1 cellular context compared by ENCODE assay signal in the genomic region with DNA sequence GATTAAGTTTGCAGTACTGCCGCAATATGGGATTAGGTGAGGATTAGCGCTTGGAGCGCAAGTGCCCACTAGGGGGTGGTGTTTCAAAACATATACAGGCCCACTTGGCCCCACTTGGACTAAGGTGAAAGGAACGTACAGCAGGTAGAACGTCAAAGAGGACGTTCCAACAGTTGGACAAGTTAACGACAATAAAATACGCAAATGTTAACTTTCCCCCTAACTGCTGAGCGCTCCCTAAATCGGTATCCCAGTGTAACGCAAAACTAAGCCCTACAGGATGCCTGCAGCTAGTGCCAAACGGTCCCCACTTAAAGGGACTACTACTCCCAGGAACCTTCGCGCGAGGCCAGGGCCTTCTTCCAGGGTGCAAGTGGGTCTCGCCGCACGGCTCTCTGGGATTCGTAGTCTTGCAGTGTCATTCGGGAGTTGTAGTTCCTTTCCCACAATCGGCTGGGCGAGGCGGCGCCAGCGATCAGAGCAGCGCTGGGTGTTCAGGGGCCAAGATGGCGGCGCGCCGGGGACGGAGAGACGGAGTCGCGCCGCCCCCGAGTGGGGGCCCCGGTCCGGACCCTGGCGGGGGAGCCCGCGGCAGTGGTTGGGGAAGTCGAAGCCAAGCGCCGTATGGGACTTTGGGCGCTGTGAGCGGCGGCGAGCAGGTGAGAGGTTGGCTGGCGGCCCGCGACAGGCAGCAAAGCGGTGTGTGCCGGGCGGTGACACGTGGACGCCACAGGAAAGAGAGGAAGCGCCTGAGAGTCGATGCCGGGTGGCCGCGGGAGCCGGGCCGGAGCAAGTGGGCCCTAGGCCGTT.
A peak's percentile ranks its signal among the peaks of the same experiment; 100 is the strongest.
TF ChIP-seq lines count a peak whose summit lies in the region.

Gene PPRC1 (plus strand): TSS at position 478 of the 810 bp plus-strand sequence. CDS start 29 bp downstream, at position 507.

TF ChIP-seq in HepG2, 621 proteins besides CTCF, POLR2A, EP300 and RAD21 (continued from another document and continues in another):
- TF ChIP-seq NRL (CRISPR knock-in tag; IDR thresholded peaks at IDR 0.05; ENCODE audit: borderline replicate concordance): peak; percentile 30; the same call in 1 of the 2 replicates
- 0 out of 2 replicates have a peak, but pooled peaks have one; percentile 11 for TF ChIP-seq SP5 (CRISPR knock-in tag; IDR thresholded peaks at IDR 0.05; ENCODE audit: borderline replicate concordance, low read depth)
- TF ChIP-seq CCAR2 (optimal IDR thresholded peaks at IDR 0.05; ENCODE audit: low read depth, low read length): no peak
- peak; percentile 17; the same call in 1 of the 2 replicates for TF ChIP-seq BRD4 (CRISPR knock-in tag; IDR thresholded peaks at IDR 0.05)
- no peak for TF ChIP-seq ZFP37 (CRISPR knock-in tag; IDR thresholded peaks at IDR 0.05; ENCODE audit: borderline replicate concordance)
- no peak for TF ChIP-seq MBD4 (IDR thresholded peaks at IDR 0.05; ENCODE audit: borderline replicate concordance, low read length)
- TF ChIP-seq XRCC5 (optimal IDR thresholded peaks at IDR 0.05; ENCODE audit: low read length): peak; percentile 70
- TF ChIP-seq, protein P1, sequence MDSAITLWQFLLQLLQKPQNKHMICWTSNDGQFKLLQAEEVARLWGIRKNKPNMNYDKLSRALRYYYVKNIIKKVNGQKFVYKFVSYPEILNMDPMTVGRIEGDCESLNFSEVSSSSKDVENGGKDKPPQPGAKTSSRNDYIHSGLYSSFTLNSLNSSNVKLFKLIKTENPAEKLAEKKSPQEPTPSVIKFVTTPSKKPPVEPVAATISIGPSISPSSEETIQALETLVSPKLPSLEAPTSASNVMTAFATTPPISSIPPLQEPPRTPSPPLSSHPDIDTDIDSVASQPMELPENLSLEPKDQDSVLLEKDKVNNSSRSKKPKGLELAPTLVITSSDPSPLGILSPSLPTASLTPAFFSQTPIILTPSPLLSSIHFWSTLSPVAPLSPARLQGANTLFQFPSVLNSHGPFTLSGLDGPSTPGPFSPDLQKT (CRISPR knock-in tag; IDR thresholded peaks at IDR 0.05; ENCODE audit: borderline replicate concordance): no peak
- TF ChIP-seq KAT8 (CRISPR knock-in tag; IDR thresholded peaks at IDR 0.05): peak; percentile 85
- TF ChIP-seq CEBPG (CRISPR knock-in tag; IDR thresholded peaks at IDR 0.05): peak; percentile 22
- no peak; the same call in 1 of the 2 replicates for TF ChIP-seq ZNF703 (CRISPR knock-in tag; IDR thresholded peaks at IDR 0.05; ENCODE audit: borderline replicate concordance)
- peak; percentile 59; the same call in 1 of the 2 replicates for TF ChIP-seq KMT2A (CRISPR knock-in tag; IDR thresholded peaks at IDR 0.05)
- TF ChIP-seq GRHL1 (CRISPR knock-in tag; conservative IDR thresholded peaks at IDR 0.05): no peak
- no peak for TF ChIP-seq GTF3A (CRISPR knock-in tag; conservative IDR thresholded peaks at IDR 0.05)
- 0 out of 2 replicates have a peak, but pooled peaks have one; percentile 19 for TF ChIP-seq RCOR2 (CRISPR knock-in tag; IDR thresholded peaks at IDR 0.05)
- peak; percentile 79; the same call in 1 of the 2 replicates for TF ChIP-seq ZNF350 (CRISPR knock-in tag; IDR thresholded peaks at IDR 0.05; ENCODE audit: borderline replicate concordance, low read depth)
- TF ChIP-seq ZNF614 (CRISPR knock-in tag; IDR thresholded peaks at IDR 0.05; ENCODE audit: borderline replicate concordance): peak; percentile 78; the same call in 1 of the 2 replicates
- TF ChIP-seq TP53 (CRISPR knock-in tag; conservative IDR thresholded peaks at IDR 0.05): no peak
- TF ChIP-seq ZFP36L2 (CRISPR knock-in tag; IDR thresholded peaks at IDR 0.05): peak; percentile 63; the same call in 1 of the 2 replicates
- no peak for TF ChIP-seq ZFP36 (IDR thresholded peaks at IDR 0.05; ENCODE audit: borderline replicate concordance, low read depth, low read length, partially characterized antibody)
- peak; percentile 70; the same call in 1 of the 2 replicates for TF ChIP-seq MAZ (IDR thresholded peaks at IDR 0.05; ENCODE audit: borderline replicate concordance, low read depth, low read length)
- no peak; the same call in 1 of the 2 replicates for TF ChIP-seq MAZ (CRISPR knock-in tag; IDR thresholded peaks at IDR 0.05; ENCODE audit: low read depth)
- TF ChIP-seq ONECUT2 (CRISPR knock-in tag; IDR thresholded peaks at IDR 0.05): no peak
- TF ChIP-seq SP4 (CRISPR knock-in tag; IDR thresholded peaks at IDR 0.05): peak; percentile 35; the same call in 1 of the 2 replicates
- TF ChIP-seq ZNF354B (CRISPR knock-in tag; IDR thresholded peaks at IDR 0.05): no peak
- TF ChIP-seq, protein P2, sequence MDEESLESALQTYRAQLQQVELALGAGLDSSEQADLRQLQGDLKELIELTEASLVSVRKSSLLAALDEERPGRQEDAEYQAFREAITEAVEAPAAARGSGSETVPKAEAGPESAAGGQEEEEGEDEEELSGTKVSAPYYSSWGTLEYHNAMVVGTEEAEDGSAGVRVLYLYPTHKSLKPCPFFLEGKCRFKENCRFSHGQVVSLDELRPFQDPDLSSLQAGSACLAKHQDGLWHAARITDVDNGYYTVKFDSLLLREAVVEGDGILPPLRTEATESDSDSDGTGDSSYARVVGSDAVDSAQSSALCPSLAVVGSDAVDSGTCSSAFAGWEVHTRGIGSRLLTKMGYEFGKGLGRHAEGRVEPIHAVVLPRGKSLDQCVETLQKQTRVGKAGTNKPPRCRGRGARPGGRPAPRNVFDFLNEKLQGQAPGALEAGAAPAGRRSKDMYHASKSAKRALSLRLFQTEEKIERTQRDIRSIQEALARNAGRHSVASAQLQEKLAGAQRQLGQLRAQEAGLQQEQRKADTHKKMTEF (CRISPR knock-in tag; IDR thresholded peaks at IDR 0.05): peak; percentile 96
- peak; percentile 30; the same call in 1 of the 2 replicates for TF ChIP-seq ETV5 (CRISPR knock-in tag; IDR thresholded peaks at IDR 0.05; ENCODE audit: borderline replicate concordance)
- TF ChIP-seq, protein P3, sequence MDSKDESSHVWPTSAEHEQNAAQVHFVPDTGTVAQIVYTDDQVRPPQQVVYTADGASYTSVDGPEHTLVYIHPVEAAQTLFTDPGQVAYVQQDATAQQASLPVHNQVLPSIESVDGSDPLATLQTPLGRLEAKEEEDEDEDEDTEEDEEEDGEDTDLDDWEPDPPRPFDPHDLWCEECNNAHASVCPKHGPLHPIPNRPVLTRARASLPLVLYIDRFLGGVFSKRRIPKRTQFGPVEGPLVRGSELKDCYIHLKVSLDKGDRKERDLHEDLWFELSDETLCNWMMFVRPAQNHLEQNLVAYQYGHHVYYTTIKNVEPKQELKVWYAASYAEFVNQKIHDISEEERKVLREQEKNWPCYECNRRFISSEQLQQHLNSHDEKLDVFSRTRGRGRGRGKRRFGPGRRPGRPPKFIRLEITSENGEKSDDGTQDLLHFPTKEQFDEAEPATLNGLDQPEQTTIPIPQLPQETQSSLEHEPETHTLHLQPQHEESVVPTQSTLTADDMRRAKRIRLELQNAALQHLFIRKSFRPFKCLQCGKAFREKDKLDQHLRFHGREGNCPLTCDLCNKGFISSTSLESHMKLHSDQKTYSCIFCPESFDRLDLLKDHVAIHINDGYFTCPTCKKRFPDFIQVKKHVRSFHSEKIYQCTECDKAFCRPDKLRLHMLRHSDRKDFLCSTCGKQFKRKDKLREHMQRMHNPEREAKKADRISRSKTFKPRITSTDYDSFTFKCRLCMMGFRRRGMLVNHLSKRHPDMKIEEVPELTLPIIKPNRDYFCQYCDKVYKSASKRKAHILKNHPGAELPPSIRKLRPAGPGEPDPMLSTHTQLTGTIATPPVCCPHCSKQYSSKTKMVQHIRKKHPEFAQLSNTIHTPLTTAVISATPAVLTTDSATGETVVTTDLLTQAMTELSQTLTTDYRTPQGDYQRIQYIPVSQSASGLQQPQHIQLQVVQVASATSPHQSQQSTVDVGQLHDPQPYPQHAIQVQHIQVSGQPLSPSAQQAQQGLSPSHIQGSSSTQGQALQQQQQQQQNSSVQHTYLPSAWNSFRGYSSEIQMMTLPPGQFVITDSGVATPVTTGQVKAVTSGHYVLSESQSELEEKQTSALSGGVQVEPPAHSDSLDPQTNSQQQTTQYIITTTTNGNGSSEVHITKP (CRISPR knock-in tag; IDR thresholded peaks at IDR 0.05; ENCODE audit: low read depth): peak; percentile 91
- peak; percentile 36; the same call in 1 of the 2 replicates for TF ChIP-seq ZSCAN25 (CRISPR knock-in tag; IDR thresholded peaks at IDR 0.05)
- peak; percentile 91 for TF ChIP-seq HMGXB3 (CRISPR knock-in tag; IDR thresholded peaks at IDR 0.05; ENCODE audit: borderline replicate concordance)
- TF ChIP-seq SMC3 (IDR thresholded peaks at IDR 0.05; ENCODE audit: low read length): peak; percentile 55; the same call in 1 of the 2 replicates
- TF ChIP-seq, protein P4, sequence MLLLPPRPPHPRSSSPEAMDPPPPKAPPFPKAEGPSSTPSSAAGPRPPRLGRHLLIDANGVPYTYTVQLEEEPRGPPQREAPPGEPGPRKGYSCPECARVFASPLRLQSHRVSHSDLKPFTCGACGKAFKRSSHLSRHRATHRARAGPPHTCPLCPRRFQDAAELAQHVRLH (CRISPR knock-in tag; IDR thresholded peaks at IDR 0.05; ENCODE audit: borderline replicate concordance, low read depth): 0 out of 2 replicates have a peak, but pooled peaks have one; percentile 42
- no peak; the same call in 1 of the 2 replicates for TF ChIP-seq TGIF2 (CRISPR knock-in tag; IDR thresholded peaks at IDR 0.05)
- TF ChIP-seq ZNF788 (CRISPR knock-in tag; IDR thresholded peaks at IDR 0.05; ENCODE audit: borderline replicate concordance): peak; percentile 52; the same call in 1 of the 2 replicates
- peak; percentile 53; the same call in 1 of the 2 replicates for TF ChIP-seq RXRB (CRISPR knock-in tag; IDR thresholded peaks at IDR 0.05; ENCODE audit: borderline replicate concordance)
- TF ChIP-seq KDM3A (CRISPR knock-in tag; IDR thresholded peaks at IDR 0.05; ENCODE audit: low read depth): peak; percentile 88; the same call in 1 of the 2 replicates
- peak; percentile 88 for TF ChIP-seq ZNF816 (CRISPR knock-in tag; IDR thresholded peaks at IDR 0.05; ENCODE audit: borderline replicate concordance)
- no peak for TF ChIP-seq ZNF446 (CRISPR knock-in tag; IDR thresholded peaks at IDR 0.05)
- peak; percentile 60; the same call in 1 of the 2 replicates for TF ChIP-seq ATF1 (CRISPR knock-in tag; IDR thresholded peaks at IDR 0.05)
- TF ChIP-seq POGK (CRISPR knock-in tag; conservative IDR thresholded peaks at IDR 0.05): 0 out of 2 replicates have a peak, but pooled peaks have one; percentile 47
- no peak for TF ChIP-seq ZNF737 (CRISPR knock-in tag; IDR thresholded peaks at IDR 0.05; ENCODE audit: borderline replicate concordance)
- TF ChIP-seq SKI (IDR thresholded peaks at IDR 0.05; ENCODE audit: partially characterized antibody): peak; percentile 18
